ENCODE assay signal across 2 cellular contexts in genomic region chr3:36750737-36751136, GRCh38.
TF ChIP-seq lines count a peak whose summit lies in the region.

No MANE protein-coding gene starts in this region.

TF ChIP-seq in K562, 482 proteins besides CTCF, POLR2A, EP300 and RAD21:
- TF ChIP-seq RBM25 (IDR thresholded peaks at IDR 0.05; ENCODE audit: low read depth, low read length, severe bottlenecking) (peak; percentile 14), ZNF347 (CRISPR knock-in tag; IDR thresholded peaks at IDR 0.05; ENCODE audit: low read depth) (no peak)
TF ChIP-seq in K562: peak in this region for 1.

TF ChIP-seq in GM23338, 12 proteins besides CTCF, POLR2A, EP300 and RAD21:
- no peak for TF ChIP-seq EZH2phosphoT487 (IDR thresholded peaks at IDR 0.05; ENCODE audit: unreplicated experiment)
- TF ChIP-seq REST (IDR thresholded peaks at IDR 0.05; ENCODE audit: unreplicated experiment), result no peak
- no peak for TF ChIP-seq POLR2AphosphoS5 (IDR thresholded peaks at IDR 0.05; ENCODE audit: low read depth)
- no peak for TF ChIP-seq STAT1 (IDR thresholded peaks at IDR 0.05; ENCODE audit: unreplicated experiment)
- TF ChIP-seq ZNF462 (CRISPR knock-in tag; IDR thresholded peaks at IDR 0.05), result no peak
- TF ChIP-seq ETS1 (IDR thresholded peaks at IDR 0.05), result no peak
- no peak for TF ChIP-seq ZNF331 (CRISPR knock-in tag; IDR thresholded peaks at IDR 0.05; ENCODE audit: low read depth)
- no peak for TF ChIP-seq CREB1 (CRISPR knock-in tag; IDR thresholded peaks at IDR 0.05; ENCODE audit: low read depth)
- TF ChIP-seq EZH2 (IDR thresholded peaks at IDR 0.05; ENCODE audit: low read depth, unreplicated experiment), result no peak
- TF ChIP-seq ZNF114 (CRISPR knock-in tag; IDR thresholded peaks at IDR 0.05), result no peak
- TF ChIP-seq NANOG (IDR thresholded peaks at IDR 0.05; ENCODE audit: borderline replicate concordance), result no peak
- TF ChIP-seq JUNB (IDR thresholded peaks at IDR 0.05; ENCODE audit: unreplicated experiment), result no peak
